26 cellular contexts compared by ENCODE assay signal in the genomic region with DNA sequence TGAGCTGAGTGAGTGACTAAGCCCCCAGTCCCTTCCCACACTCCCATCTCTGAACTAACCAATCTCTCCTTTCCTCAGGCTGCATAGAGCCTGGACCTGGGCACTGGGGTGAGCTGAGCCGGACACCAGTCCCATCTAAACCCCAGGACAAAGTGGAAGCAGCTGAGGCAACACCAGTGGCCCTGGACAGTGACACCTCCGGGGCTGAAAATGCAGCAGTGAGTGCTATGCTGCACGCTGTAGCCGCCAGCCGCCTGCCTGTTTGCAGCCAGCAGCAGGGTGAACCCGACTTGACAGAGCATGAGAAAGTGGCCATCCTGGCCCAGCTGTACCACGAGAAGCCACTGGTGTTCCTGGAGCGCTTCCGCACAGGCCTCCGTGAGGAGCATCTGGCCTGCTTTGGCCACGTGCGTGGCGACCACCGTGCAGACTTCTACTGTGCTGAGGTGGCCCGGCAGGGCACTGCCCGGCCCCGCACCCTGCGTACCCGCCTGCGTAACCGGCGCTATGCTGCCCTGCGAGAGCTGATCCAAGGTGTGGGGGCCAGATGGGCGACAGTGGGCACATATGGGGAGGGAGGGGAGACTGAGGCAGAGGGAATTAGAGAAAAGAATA. TPM values are rescaled to one million over a fixed set of nuclear protein-coding genes. Genes with fewer than 3 reads are reported as not detected.
DNase-seq lines count a peak whose midpoint lies in the region; ATAC-seq, FAIRE-seq and TF ChIP-seq lines count a peak whose summit lies in the region.
"Had no signal": no experiment of that assay in that cellular context is flagged by ENCODE, and none has a peak within 500 bp of the region (broad histone marks: within the 10 kb centered on the region; RNA-seq: fewer than 3 reads in every experiment).

No MANE protein-coding gene starts in this region.

- TF ChIP-seq CTCF in RWPE1 (conservative IDR thresholded peaks at IDR 0.05; ENCODE audit: low read depth) (no peak), GM12878 (IDR thresholded peaks at IDR 0.05 in 2 of 3, conservative IDR thresholded peaks at IDR 0.05 in 1 of 3; ENCODE audit: control insufficient read depth in 2 of 3, extremely low read depth in 1 of 3, insufficient read depth in 1 of 3, low read depth in 3 of 3, low read length in 3 of 3) (no peak), dorsolateral prefrontal cortex (IDR thresholded peaks at IDR 0.05 in 54 of 56, conservative IDR thresholded peaks at IDR 0.05 in 2 of 56; ENCODE audit: low read depth in 1 of 56, partially characterized antibody in 56 of 56) (no peak)

- CTCF ChIA-PET in CD4-positive, alpha-beta memory T cell (lab: Charles Lee; ENCODE audit: partially characterized antibody) = no interaction called here
- CTCF ChIA-PET in RWPE1 (lab: Yijun Ruan, JAX) (no interaction called here), GM12878 (lab: Yijun Ruan, JAX) (interaction anchor here (1.2 kb wide), 1 partner anchor 7 kb away, joined by 3 read pairs; no protein-coding TSS in a partner anchor)
- CTCF ChIA-PET in naive thymus-derived CD4-positive, alpha-beta T cell (lab: Charles Lee) = no interaction called here

- H3K4me2 ChIP-seq in GM12878 (ENCODE audit: control insufficient read depth, insufficient read depth) = no peak overlapping the region
- H3K4me2 ChIP-seq: GM23338 had no signal

- peaks cover 62% of the 10 kb centered on the region for H3K36me3 ChIP-seq in CD4-positive, alpha-beta memory T cell (ENCODE audit: insufficient read depth, low read length)
- H3K36me3 ChIP-seq in GM12878 (ENCODE audit: control insufficient read depth in 2 of 2, insufficient read depth in 2 of 2, low read length in 1 of 2) = peaks cover 19 to 25% of the 10 kb centered on the region in 2 experiments
- peaks cover 7 to 80% (median 35%) of the 10 kb centered on the region in 3 experiments for H3K36me3 ChIP-seq in naive thymus-derived CD4-positive, alpha-beta T cell (ENCODE audit: control insufficient read depth in 2 of 3, insufficient read depth in 3 of 3, low read length in 3 of 3)

- in situ Hi-C loops in GM12878 (cut with MboI) = no loop called here

- H3K4me3 ChIP-seq in CD4-positive, alpha-beta memory T cell (ENCODE audit: low read length in 2 of 2) = no peak overlapping the region
- no peak overlapping the region for H3K4me3 ChIP-seq in GM12878
- H3K4me3 ChIP-seq in naive thymus-derived CD4-positive, alpha-beta T cell (ENCODE audit: low read length) = no peak overlapping the region
- H3K4me3 ChIP-seq in dorsolateral prefrontal cortex = no peak overlapping the region
- H3K4me3 ChIP-seq: adrenal gland, coronary artery, GM23338, left lung, upper lobe of right lung had no signal

- H2AFZ ChIP-seq in GM12878 (ENCODE audit: control insufficient read depth, low read depth, low read length) = no peak overlapping the region
- H2AFZ ChIP-seq: GM23338 had no signal

- H3K36me3 Mint-ChIP-seq in CD4-positive, alpha-beta memory T cell = peaks cover 34 to 77% of the 10 kb centered on the region in 2 donors
- peaks cover 12 to 38% (median 20%) of the 10 kb centered on the region in 5 donors for H3K36me3 Mint-ChIP-seq in naive thymus-derived CD4-positive, alpha-beta T cell

- no peak for TF ChIP-seq EP300 in GM12878 (IDR thresholded peaks at IDR 0.05; ENCODE audit: borderline replicate concordance in 1 of 2, control insufficient read depth in 1 of 2, low read depth in 2 of 2, low read length in 2 of 2)

- peak in 1 of 5 donors; percentile 37 for DNase-seq in CD4-positive, alpha-beta memory T cell
- DNase-seq in RWPE1 (ENCODE audit: low spot score) = no peak
- DNase-seq in GM12878 (ENCODE audit: low read depth, low spot score) = no peak
- DNase-seq in naive thymus-derived CD4-positive, alpha-beta T cell = no peak
- DNase-seq in SKM-1 (lab: John Stamatoyannopoulos, UW; ENCODE audit: unreplicated experiment) = no peak
- DNase-seq in GM19238 (ENCODE audit: insufficient read length, low spot score) = no peak
- no peak for DNase-seq in dorsolateral prefrontal cortex
- DNase-seq: adrenal gland, DMS53, GF-D8, HFFc6, hypothalamus, KBM-7, NCI-H146, nephron progenitor cell, T1000, upper lobe of right lung had no signal

- peaks cover 22% of the 10 kb centered on the region for H3K4me1 ChIP-seq in CD4-positive, alpha-beta memory T cell (ENCODE audit: insufficient read depth, low read length)
- H3K4me1 ChIP-seq in GM12878 (ENCODE audit: control insufficient read depth, insufficient read depth, low read length) = no peaks in the 10 kb centered on the region
- H3K4me1 ChIP-seq in naive thymus-derived CD4-positive, alpha-beta T cell (ENCODE audit: control insufficient read depth in 2 of 2, insufficient read depth in 2 of 2, low read length in 2 of 2) = peaks cover 0 to 7% of the 10 kb centered on the region in 2 donors

- peak; percentile 27; the same call in 1 of the 2 replicates for TF ChIP-seq POLR2A in GM12878 (IDR thresholded peaks at IDR 0.05; ENCODE audit: low read depth, low read length)

- peaks cover 10% of the 10 kb centered on the region for H3K79me2 ChIP-seq in GM12878 (ENCODE audit: control insufficient read depth, insufficient read depth, low read length)

- intact Hi-C loops in CD4-positive, alpha-beta memory T cell (cut with micrococcal nuclease) = no loop called here
- intact Hi-C loops in GM12878 (cut with micrococcal nuclease; ENCODE audit: unreplicated experiment) = no loop called here
- intact Hi-C loops in naive thymus-derived CD4-positive, alpha-beta T cell (cut with micrococcal nuclease) = loop anchor here in 1 of 2 donors (10.0 kb wide), 1 partner anchor 118 kb away; a partner anchor contains a TSS
- intact Hi-C loops in dorsolateral prefrontal cortex (cut with DNase I) = no loop called here

- BruUV-seq in GM12878 (replicated peaks; lab: Mats Ljungman, UMichigan) = no TSS peak

- SMC1A ChIA-PET in GM12878 (lab: Charles Lee; ENCODE audit: uncharacterized antibody, unreplicated experiment) = no interaction called here

- POLR2A ChIA-PET in CD4-positive, alpha-beta memory T cell (lab: Charles Lee; ENCODE audit: partially characterized antibody) = interaction anchor here (1.0 to 1.3 kb wide), 4 partner anchors 11 to 52 kb away, joined by 3 to 4 read pairs (median 4); a partner anchor contains a TSS
- POLR2A ChIA-PET in RWPE1 (lab: Yijun Ruan, JAX; ENCODE audit: low non-redundant PET) (no interaction called here), GM12878 (lab: Charles Lee) (interaction anchor here (0.6 kb wide), 1 partner anchor 78 kb away, joined by 7 read pairs; no protein-coding TSS in a partner anchor)
- POLR2A ChIA-PET in naive thymus-derived CD4-positive, alpha-beta T cell (lab: Charles Lee) = interaction anchor here (0.7 to 1.8 kb wide), 2 partner anchors 12 to 47 kb away, joined by 3 to 8 read pairs; a partner anchor contains a TSS

- H3K27me3 Mint-ChIP-seq in CD4-positive, alpha-beta memory T cell = no peaks in the 10 kb centered on the region
- no peaks in the 10 kb centered on the region for H3K27me3 Mint-ChIP-seq in naive thymus-derived CD4-positive, alpha-beta T cell

- WGBS in GM12878 (ENCODE audit: insufficient coverage, insufficient replicate concordance, low lambda C conversion rate, missing lambda C conversion rate) = 97% methylated on average over 24 of the region's 24 CpGs

- TF ChIP-seq RAD21 in GM12878 (IDR thresholded peaks at IDR 0.05; ENCODE audit: insufficient read depth, low read depth, low read length) = no peak

- no peaks in the 10 kb centered on the region for H3K27me3 ChIP-seq in CD4-positive, alpha-beta memory T cell (ENCODE audit: insufficient read depth, low read length)
- H3K27me3 ChIP-seq in GM12878 (replicated peaks in 1 of 2; ENCODE audit: control insufficient read depth in 2 of 2, insufficient read depth in 2 of 2, low read length in 1 of 2) (no peaks in the 10 kb centered on the region), dorsolateral prefrontal cortex (no peaks in the 10 kb centered on the region)
- H3K27me3 ChIP-seq in naive thymus-derived CD4-positive, alpha-beta T cell (ENCODE audit: control insufficient read depth in 2 of 2, insufficient read depth in 2 of 2, low read length in 2 of 2) = no peaks in the 10 kb centered on the region
- H3K27me3 ChIP-seq: adrenal gland, left lung, upper lobe of right lung had no signal

- H3K27ac ChIP-seq in CD4-positive, alpha-beta memory T cell (ENCODE audit: low read depth, low read length) = no peak overlapping the region
- H3K27ac ChIP-seq in RWPE1 (peak overlapping the region; percentile 8; the same call in 1 of the 2 replicates), GM12878 (ENCODE audit: control insufficient read depth, insufficient read depth) (no peak overlapping the region), dorsolateral prefrontal cortex (no peak overlapping the region)
- no peak overlapping the region for H3K27ac ChIP-seq in naive thymus-derived CD4-positive, alpha-beta T cell (ENCODE audit: low read depth, low read length)
- H3K27ac ChIP-seq: adrenal gland, coronary artery, left lung, upper lobe of right lung had no signal

- no peaks in the 10 kb centered on the region for H3K9me3 ChIP-seq in CD4-positive, alpha-beta memory T cell (ENCODE audit: control insufficient read depth in 1 of 2, low read length in 2 of 2)
- H3K9me3 ChIP-seq in GM12878 (replicated peaks; ENCODE audit: control insufficient read depth, insufficient read depth, low read length) = no peaks in the 10 kb centered on the region
- H3K9me3 ChIP-seq in naive thymus-derived CD4-positive, alpha-beta T cell (ENCODE audit: control insufficient read depth in 2 of 3, low read length in 3 of 3) = no peaks in the 10 kb centered on the region
- H3K9me3 ChIP-seq: adrenal gland, left lung, upper lobe of right lung had no signal

- H3K27ac Mint-ChIP-seq in CD4-positive, alpha-beta memory T cell = peak overlapping the region in 5 of 7 donors; percentile 13 to 70 (median 69)
- H3K27ac Mint-ChIP-seq in naive thymus-derived CD4-positive, alpha-beta T cell = peak overlapping the region in 8 of 9 donors; percentile 1 to 87 (median 67)
- H3K27ac Mint-ChIP-seq: GM23338, HFFc6, mesothelial cell of epicardium, nephron progenitor cell, WTC11 had no signal

- peaks cover 20 to 71% (median 28%) of the 10 kb centered on the region in 4 donors for H3K4me1 Mint-ChIP-seq in CD4-positive, alpha-beta memory T cell
- H3K4me1 Mint-ChIP-seq in naive thymus-derived CD4-positive, alpha-beta T cell = peaks cover 10 to 46% (median 37%) of the 10 kb centered on the region in 7 donors

- RAD21 ChIA-PET in GM12878 (lab: Charles Lee; ENCODE audit: unreplicated experiment) = no interaction called here

- H3K4me3 Mint-ChIP-seq in CD4-positive, alpha-beta memory T cell = peak overlapping the region in 1 of 8 donors; percentile 33
- no peak overlapping the region for H3K4me3 Mint-ChIP-seq in naive thymus-derived CD4-positive, alpha-beta T cell
- H3K4me3 Mint-ChIP-seq: GM23338, HFFc6, mesothelial cell of epicardium, nephron progenitor cell, WTC11 had no signal

- H3K9me3 Mint-ChIP-seq in CD4-positive, alpha-beta memory T cell = peaks cover 0 to 4% (median 0%) of the 10 kb centered on the region in 8 donors
- H3K9me3 Mint-ChIP-seq in naive thymus-derived CD4-positive, alpha-beta T cell = no peaks in the 10 kb centered on the region
- H3K9me3 Mint-ChIP-seq: GM23338, HFFc6, nephron progenitor cell had no signal

- FAIRE-seq in GM12878 (lab: Jason Lieb, UNC) = no peak
- FAIRE-seq: bronchial epithelial cell, endometrium, GM18507 had no signal

- H4K20me1 ChIP-seq in GM12878 (ENCODE audit: control insufficient read depth, insufficient read depth) = no peaks in the 10 kb centered on the region

- no peak for ATAC-seq in GM12878
- no peak for ATAC-seq in naive thymus-derived CD4-positive, alpha-beta T cell
- no peak for ATAC-seq in HG03571 (IDR thresholded peaks at IDR 0.05; ENCODE audit: unreplicated experiment)
- ATAC-seq: GM23338, left lung, upper lobe of right lung, WTC11 had no signal

- no peak overlapping the region for H3K9ac ChIP-seq in GM12878 (ENCODE audit: control insufficient read depth, insufficient read depth, low read length)

RNA-seq across cellular contexts. Expression of a gene that starts 6.4 kb away (rescaled TPM):
- total RNA-seq in CD4-positive, alpha-beta memory T cell = 10 to 100 TPM; 56.4 to 61.4 TPM
- polyA plus RNA-seq in CD4-positive, alpha-beta memory T cell = 10 to 100 TPM; 23.2 to 32.3 TPM
- 17.5 and 19.3 TPM in 2 replicates for total RNA-seq in GM12878 (2013; cell fraction: nucleolus; rRNA removed)
- total RNA-seq in GM12878 (2014; rRNA removed) = 14.4 and 18.3 TPM in 2 replicates
- 7.0 and 8.8 TPM in 2 replicates for total RNA-seq in GM12878 (2014; rRNA removed; fragmentation: Illumina TruSeq; extraction: Trizol)
- total RNA-seq in GM12878 (2021) = 32.9 and 34.1 TPM in 2 replicates
- polyA plus RNA-seq in GM12878 (2011; ENCODE audit: low read depth) = 8.9 TPM
- 4.3 and 9.2 TPM in 2 replicates for polyA plus RNA-seq in GM12878 (2011; rRNA removed)
- 11.4 and 12.1 TPM in 2 replicates for polyA plus RNA-seq in GM12878 (2011; cell fraction: cytosol; rRNA removed)
- polyA plus RNA-seq in GM12878 (2011; cell fraction: nucleus; rRNA removed) = 9.0 and 12.7 TPM in 2 replicates
- polyA plus RNA-seq in GM12878 (2012) = 17.3 and 22.2 TPM in 2 replicates
- 11.0 and 19.4 TPM in 2 replicates for polyA plus RNA-seq in GM12878 (2014; fragmentation: Illumina TruSeq; extraction: Trizol)
- polyA plus RNA-seq in GM12878 (2014; fragmentation: Nextera tagmentation; extraction: Ambion mirVana) = 1 to 10 TPM; 1.8 to 2.4 TPM
- polyA plus RNA-seq in GM12878 (2014; rRNA removed) = 24.4 and 28.1 TPM in 2 replicates
- polyA plus RNA-seq in GM12878 (2016; fragmentation: Nextera tagmentation; extraction: Ambion mirVana) = 10 to 100 TPM; 27.3 to 29.5 TPM
- 6.9 and 14.5 TPM in 2 replicates for polyA minus RNA-seq in GM12878 (2011; rRNA and poly(A)+ RNA removed)
- polyA minus RNA-seq in GM12878 (2011; cell fraction: cytosol; rRNA and poly(A)+ RNA removed) = 6.1 and 8.8 TPM in 2 replicates
- 5.0 and 12.9 TPM in 2 replicates for polyA minus RNA-seq in GM12878 (2011; cell fraction: nucleus; rRNA and poly(A)+ RNA removed)
- 10 to 100 TPM; 35.9 to 56.5 (median 49.1) TPM for total RNA-seq in naive thymus-derived CD4-positive, alpha-beta T cell
- 10 to 100 TPM; 22.3 to 27.6 TPM for polyA plus RNA-seq in naive thymus-derived CD4-positive, alpha-beta T cell
- total RNA-seq in dorsolateral prefrontal cortex = 10 to 100 TPM; 18.1 to 45.4 (median 26.0) TPM

RNA-seq across cellular contexts. Expression of a gene that starts 37.3 kb away (rescaled TPM):
- total RNA-seq in CD4-positive, alpha-beta memory T cell = 100 to 1,000 TPM; 136 to 143 TPM
- 10 to 100 TPM; 28.1 to 83.7 TPM for polyA plus RNA-seq in CD4-positive, alpha-beta memory T cell
- total RNA-seq in GM12878 (2013; cell fraction: nucleolus; rRNA removed) = 51.1 and 51.2 TPM in 2 replicates
- total RNA-seq in GM12878 (2014; rRNA removed) = 10.4 and 14.5 TPM in 2 replicates
- total RNA-seq in GM12878 (2014; rRNA removed; fragmentation: Illumina TruSeq; extraction: Trizol) = 14.2 and 14.4 TPM in 2 replicates
- 117 and 120 TPM in 2 replicates for total RNA-seq in GM12878 (2021)
- 36.8 TPM for polyA plus RNA-seq in GM12878 (2011; ENCODE audit: low read depth)
- polyA plus RNA-seq in GM12878 (2011; rRNA removed) = 3.6 and 5.9 TPM in 2 replicates
- polyA plus RNA-seq in GM12878 (2011; cell fraction: cytosol; rRNA removed) = 17.2 and 17.9 TPM in 2 replicates
- polyA plus RNA-seq in GM12878 (2011; cell fraction: nucleus; rRNA removed) = 29.4 and 38.3 TPM in 2 replicates
- 75.0 and 80.1 TPM in 2 replicates for polyA plus RNA-seq in GM12878 (2012)
- polyA plus RNA-seq in GM12878 (2014; fragmentation: Illumina TruSeq; extraction: Trizol) = 10.0 and 24.3 TPM in 2 replicates
- under 1 TPM; 0.23 to 0.37 TPM for polyA plus RNA-seq in GM12878 (2014; fragmentation: Nextera tagmentation; extraction: Ambion mirVana)
- 33.3 and 48.2 TPM in 2 replicates for polyA plus RNA-seq in GM12878 (2014; rRNA removed)
- 1 to 10 TPM; 7.1 to 7.5 TPM for polyA plus RNA-seq in GM12878 (2016; fragmentation: Nextera tagmentation; extraction: Ambion mirVana)
- polyA minus RNA-seq in GM12878 (2011; rRNA and poly(A)+ RNA removed) = 13.9 and 21.5 TPM in 2 replicates
- 36.7 and 56.1 TPM in 2 replicates for polyA minus RNA-seq in GM12878 (2011; cell fraction: cytosol; rRNA and poly(A)+ RNA removed)
- polyA minus RNA-seq in GM12878 (2011; cell fraction: nucleus; rRNA and poly(A)+ RNA removed) = 11.5 and 21.3 TPM in 2 replicates
- total RNA-seq in naive thymus-derived CD4-positive, alpha-beta T cell = 100 to 1,000 TPM in 3 of 5 experiments, 10 to 100 TPM in 2; 91.2 to 322 (median 185) TPM
- 10 to 100 TPM; 31.4 to 62.3 TPM for polyA plus RNA-seq in naive thymus-derived CD4-positive, alpha-beta T cell
- total RNA-seq in dorsolateral prefrontal cortex = 10 to 100 TPM in 104 of 120 experiments, 1 to 10 TPM in 16; 4.3 to 34.6 (median 13.8) TPM

RNA-seq across cellular contexts. Expression of a gene that starts 47.5 kb away (rescaled TPM):
- 10 to 100 TPM; 11.6 to 15.2 TPM for total RNA-seq in CD4-positive, alpha-beta memory T cell
- polyA plus RNA-seq in CD4-positive, alpha-beta memory T cell = 10 to 100 TPM; 12.9 to 22.4 TPM
- total RNA-seq in GM12878 (2013; cell fraction: nucleolus; rRNA removed) = 1.0 and 1.8 TPM in 2 replicates
- total RNA-seq in GM12878 (2014; rRNA removed) = 4.6 and 6.0 TPM in 2 replicates
- total RNA-seq in GM12878 (2014; rRNA removed; fragmentation: Illumina TruSeq; extraction: Trizol) = 2.3 and 3.3 TPM in 2 replicates
- total RNA-seq in GM12878 (2021) = 5.0 and 5.5 TPM in 2 replicates
- polyA plus RNA-seq in GM12878 (2011; ENCODE audit: low read depth) = 4.6 TPM
- 3.7 and 8.3 TPM in 2 replicates for polyA plus RNA-seq in GM12878 (2011; rRNA removed)
- polyA plus RNA-seq in GM12878 (2011; cell fraction: cytosol; rRNA removed) = 10.3 and 13.3 TPM in 2 replicates
- polyA plus RNA-seq in GM12878 (2011; cell fraction: nucleus; rRNA removed) = 8.9 and 9.8 TPM in 2 replicates
- polyA plus RNA-seq in GM12878 (2012) = 5.4 and 8.6 TPM in 2 replicates
- 0.25 and 2.4 TPM in 2 replicates for polyA plus RNA-seq in GM12878 (2014; fragmentation: Illumina TruSeq; extraction: Trizol)
- polyA plus RNA-seq in GM12878 (2014; fragmentation: Nextera tagmentation; extraction: Ambion mirVana) = 1 to 10 TPM; 2.5 to 5.0 TPM
- 5.5 and 6.3 TPM in 2 replicates for polyA plus RNA-seq in GM12878 (2014; rRNA removed)
- 10 to 100 TPM; 10.8 to 12.4 TPM for polyA plus RNA-seq in GM12878 (2016; fragmentation: Nextera tagmentation; extraction: Ambion mirVana)
- 3.1 and 4.7 TPM in 2 replicates for polyA minus RNA-seq in GM12878 (2011; rRNA and poly(A)+ RNA removed)
- polyA minus RNA-seq in GM12878 (2011; cell fraction: cytosol; rRNA and poly(A)+ RNA removed) = 1.9 and 3.6 TPM in 2 replicates
- 1.9 and 2.4 TPM in 2 replicates for polyA minus RNA-seq in GM12878 (2011; cell fraction: nucleus; rRNA and poly(A)+ RNA removed)
- total RNA-seq in naive thymus-derived CD4-positive, alpha-beta T cell = 10 to 100 TPM; 11.6 to 38.9 (median 12.5) TPM
- 10 to 100 TPM; 18.0 to 20.5 TPM for polyA plus RNA-seq in naive thymus-derived CD4-positive, alpha-beta T cell
- 10 to 100 TPM in 4 of 120 experiments, 1 to 10 TPM in 116; 3.0 to 12.9 (median 6.6) TPM for total RNA-seq in dorsolateral prefrontal cortex

RNA-seq across cellular contexts. Expression of a gene that starts 52.2 kb away (rescaled TPM):
- total RNA-seq in CD4-positive, alpha-beta memory T cell = 100 to 1,000 TPM; 300 TPM
- polyA plus RNA-seq in CD4-positive, alpha-beta memory T cell = 100 to 1,000 TPM in 1 of 2 donors, 10 to 100 TPM in 1; 37.8 to 110 TPM
- 152 and 164 TPM in 2 replicates for total RNA-seq in GM12878 (2013; cell fraction: nucleolus; rRNA removed)
- total RNA-seq in GM12878 (2014; rRNA removed) (96.3 and 101 TPM in 2 replicates), GM12878 (2014; rRNA removed; fragmentation: Illumina TruSeq; extraction: Trizol) (88.8 and 100 TPM in 2 replicates), GM12878 (2021) (276 TPM in 2 replicates), dorsolateral prefrontal cortex (100 to 1,000 TPM in 114 of 120 experiments, 10 to 100 TPM in 6; 92.7 to 156 (median 118) TPM)
- 52.2 TPM for polyA plus RNA-seq in GM12878 (2011; ENCODE audit: low read depth)
- polyA plus RNA-seq in GM12878 (2011; rRNA removed) (37.7 and 61.7 TPM in 2 replicates), GM12878 (2014; fragmentation: Illumina TruSeq; extraction: Trizol) (149 and 175 TPM in 2 replicates), GM12878 (2014; fragmentation: Nextera tagmentation; extraction: Ambion mirVana) (10 to 100 TPM; 11.1 to 26.3 TPM), GM12878 (2014; rRNA removed) (132 and 168 TPM in 2 replicates), GM12878 (2016; fragmentation: Nextera tagmentation; extraction: Ambion mirVana) (100 to 1,000 TPM; 178 to 185 TPM)
- polyA plus RNA-seq in GM12878 (2011; cell fraction: cytosol; rRNA removed) = 46.3 and 65.1 TPM in 2 replicates
- 49.1 and 66.4 TPM in 2 replicates for polyA plus RNA-seq in GM12878 (2011; cell fraction: nucleus; rRNA removed)
- polyA plus RNA-seq in GM12878 (2012) = 120 and 147 TPM in 2 replicates
- polyA minus RNA-seq in GM12878 (2011; rRNA and poly(A)+ RNA removed) = 58.4 and 63.7 TPM in 2 replicates
- polyA minus RNA-seq in GM12878 (2011; cell fraction: cytosol; rRNA and poly(A)+ RNA removed) = 38.7 and 41.0 TPM in 2 replicates
- 36.3 and 72.3 TPM in 2 replicates for polyA minus RNA-seq in GM12878 (2011; cell fraction: nucleus; rRNA and poly(A)+ RNA removed)
- total RNA-seq in naive thymus-derived CD4-positive, alpha-beta T cell = 100 to 1,000 TPM; 253 to 319 (median 280) TPM
- polyA plus RNA-seq in naive thymus-derived CD4-positive, alpha-beta T cell = 10 to 100 TPM; 51.4 to 81.6 TPM

RNA-seq across cellular contexts. Expression of a gene that starts 59.9 kb away (rescaled TPM):
- total RNA-seq in CD4-positive, alpha-beta memory T cell = 10 to 100 TPM; 14.3 to 16.1 TPM
- 1 to 10 TPM; 4.8 to 4.9 TPM for polyA plus RNA-seq in CD4-positive, alpha-beta memory T cell
- 9.0 and 12.0 TPM in 2 replicates for total RNA-seq in GM12878 (2013; cell fraction: nucleolus; rRNA removed)
- total RNA-seq in GM12878 (2014; rRNA removed) (3.2 and 4.4 TPM in 2 replicates), GM12878 (2014; rRNA removed; fragmentation: Illumina TruSeq; extraction: Trizol) (2.1 and 3.0 TPM in 2 replicates), GM12878 (2021) (1.8 and 3.1 TPM in 2 replicates), dorsolateral prefrontal cortex (10 to 100 TPM in 118 of 120 experiments, 1 to 10 TPM in 2; 8.6 to 26.9 (median 16.5) TPM)
- 3.1 TPM for polyA plus RNA-seq in GM12878 (2011; ENCODE audit: low read depth)
- polyA plus RNA-seq in GM12878 (2011; rRNA removed) (1.6 and 2.9 TPM in 2 replicates), GM12878 (2014; fragmentation: Illumina TruSeq; extraction: Trizol) (1.6 and 2.5 TPM in 2 replicates), GM12878 (2014; fragmentation: Nextera tagmentation; extraction: Ambion mirVana) (1 to 10 TPM; 1.6 to 2.1 TPM), GM12878 (2014; rRNA removed) (5.2 and 5.5 TPM in 2 replicates), GM12878 (2016; fragmentation: Nextera tagmentation; extraction: Ambion mirVana) (1 to 10 TPM; 1.5 to 1.9 TPM)
- 4.0 and 5.1 TPM in 2 replicates for polyA plus RNA-seq in GM12878 (2011; cell fraction: cytosol; rRNA removed)
- 14.4 and 16.6 TPM in 2 replicates for polyA plus RNA-seq in GM12878 (2011; cell fraction: nucleus; rRNA removed)
- polyA plus RNA-seq in GM12878 (2012) = 7.3 and 7.5 TPM in 2 replicates
- 5.2 and 5.3 TPM in 2 replicates for polyA minus RNA-seq in GM12878 (2011; rRNA and poly(A)+ RNA removed)
- polyA minus RNA-seq in GM12878 (2011; cell fraction: cytosol; rRNA and poly(A)+ RNA removed) = 2.3 and 3.4 TPM in 2 replicates
- 4.7 and 7.5 TPM in 2 replicates for polyA minus RNA-seq in GM12878 (2011; cell fraction: nucleus; rRNA and poly(A)+ RNA removed)
- 10 to 100 TPM in 4 of 5 experiments, 1 to 10 TPM in 1; 8.2 to 18.1 (median 16.0) TPM for total RNA-seq in naive thymus-derived CD4-positive, alpha-beta T cell
- 1 to 10 TPM; 5.2 to 8.6 TPM for polyA plus RNA-seq in naive thymus-derived CD4-positive, alpha-beta T cell
